Comparison of ENCODE assay signal across 1 cellular context in genomic region chr19:52535831-52536800, GRCh38.
TF ChIP-seq lines count a peak whose summit lies in the region.

No MANE protein-coding gene starts in this region.

TF ChIP-seq in K562, 482 proteins besides CTCF, POLR2A, EP300 and RAD21 (continued from another document):
- TF ChIP-seq YY1 (IDR thresholded peaks at IDR 0.05; ENCODE audit: borderline replicate concordance in 1 of 3, control insufficient read depth in 1 of 3, extremely low read depth in 1 of 3, insufficient read depth in 3 of 3, insufficient read length in 1 of 3, insufficient replicate concordance in 2 of 3, low read depth in 1 of 3, low read length in 2 of 3) (no peak), POLR2B (IDR thresholded peaks at IDR 0.05; ENCODE audit: low read depth, partially characterized antibody) (no peak), EZH2 (IDR thresholded peaks at IDR 0.05; ENCODE audit: borderline replicate concordance, low read depth, low read length) (no peak), RBFOX2 (IDR thresholded peaks at IDR 0.05; ENCODE audit: low read depth, low read length) (0 out of 2 replicates have a peak, but pooled peaks have one; percentile 29), POLR2G (IDR thresholded peaks at IDR 0.05; ENCODE audit: low read depth, low read length) (peak; percentile 25; the same call in 1 of the 2 replicates)
TF ChIP-seq in K562: peak in this region for 3.
